In genomic region chr2:6872412-6872811, GRCh38 we compare ENCODE assay signal across 11 cellular contexts. TPM values are rescaled to one million over a fixed set of nuclear protein-coding genes. Genes with fewer than 3 reads are reported as not detected.
DNase-seq lines count a peak whose midpoint lies in the region; ATAC-seq lines count a peak whose summit lies in the region.
"Had no signal": no experiment of that assay in that cellular context is flagged by ENCODE, and none has a peak within 500 bp of the region (broad histone marks: within the 10 kb centered on the region; RNA-seq: fewer than 3 reads in every experiment).

No MANE protein-coding gene starts in this region.

- peaks cover 6% of the 10 kb centered on the region for H3K9me3 Mint-ChIP-seq in activated T-helper 2 cell treated with anti-CD3 and anti-CD28 coated beads, Interferon-gamma antibody, Interleukin-2, Interleukin-4, amounts not matched to agents 10 μg/mL and 5 μg/mL and 100 μg/mL, durations not matched to agents 14 hours and 24 hours and 36 hours
- peaks cover 3% of the 10 kb centered on the region for H3K9me3 Mint-ChIP-seq in stimulated activated effector memory CD8-positive, alpha-beta T cell treated with anti-CD3 and anti-CD28 coated beads, Interleukin-12 subunit alpha, Interleukin-12 subunit beta, amount 100 ng/mL, for 72 hours

- intact Hi-C loops in activated T-helper 2 cell treated with anti-CD3 and anti-CD28 coated beads, Interferon-gamma antibody, Interleukin-2, Interleukin-4, amounts not matched to agents 10 μg/mL and 5 μg/mL and 100 μg/mL, durations not matched to agents 14 hours and 24 hours and 36 hours (cut with micrococcal nuclease), result no loop called here

- peaks cover 53% of the 10 kb centered on the region for H3K4me1 Mint-ChIP-seq in activated T-helper 2 cell treated with anti-CD3 and anti-CD28 coated beads, Interferon-gamma antibody, Interleukin-2, Interleukin-4, amounts not matched to agents 10 μg/mL and 5 μg/mL and 100 μg/mL, durations not matched to agents 14 hours and 24 hours and 36 hours (ENCODE audit: low read depth)
- H3K4me1 Mint-ChIP-seq in stimulated activated effector memory CD8-positive, alpha-beta T cell treated with anti-CD3 and anti-CD28 coated beads, Interleukin-12 subunit alpha, Interleukin-12 subunit beta, amount 100 ng/mL, for 72 hours, result peaks cover 3% of the 10 kb centered on the region

- H3K27ac Mint-ChIP-seq in activated T-helper 2 cell treated with anti-CD3 and anti-CD28 coated beads, Interferon-gamma antibody, Interleukin-2, Interleukin-4, amounts not matched to agents 10 μg/mL and 5 μg/mL and 100 μg/mL, durations not matched to agents 14 hours and 24 hours and 36 hours, result peak overlapping the region; percentile 31
- no peak overlapping the region for H3K27ac Mint-ChIP-seq in stimulated activated effector memory CD8-positive, alpha-beta T cell treated with anti-CD3 and anti-CD28 coated beads, Interleukin-12 subunit alpha, Interleukin-12 subunit beta, amount 100 ng/mL, for 72 hours

- DNase-seq in SIG-M5 treated with dmso at 0.1 percent for 504 hours (lab: John Stamatoyannopoulos, UW; ENCODE audit: unreplicated experiment) (peak; percentile 13), SIG-M5 (lab: John Stamatoyannopoulos, UW) (no peak), dedifferentiated amniotic fluid mesenchymal stem cell (ENCODE audit: extremely low spot score) (no peak), NCI-H1105 (lab: John Stamatoyannopoulos, UW) (no peak)
- DNase-seq in activated T-helper 2 cell treated with anti-CD3 and anti-CD28 coated beads, Interferon-gamma antibody, Interleukin-2, Interleukin-4, amounts not matched to agents 10 μg/mL and 5 μg/mL and 100 μg/mL, durations not matched to agents 14 hours and 24 hours and 36 hours (ENCODE audit: low spot score), result no peak
- no peak for DNase-seq in stimulated activated effector memory CD8-positive, alpha-beta T cell treated with anti-CD3 and anti-CD28 coated beads, Interleukin-12 subunit alpha, Interleukin-12 subunit beta, amount 100 ng/mL, for 72 hours (ENCODE audit: low spot score in 2 of 2)
- DNase-seq: colonic mucosa; NCI-H1436; NK-92 treated with Interleukin-12 subunit alpha and Interleukin-12 subunit beta, amount 100 ng/mL, for 24 hours had no signal

- peak; percentile 62 for ATAC-seq in GM19463 (IDR thresholded peaks at IDR 0.05; ENCODE audit: unreplicated experiment)
- ATAC-seq in HG03378 (IDR thresholded peaks at IDR 0.05; ENCODE audit: unreplicated experiment), result peak; percentile 66
- ATAC-seq in stimulated activated effector memory CD8-positive, alpha-beta T cell treated with anti-CD3 and anti-CD28 coated beads, Interleukin-12 subunit alpha, Interleukin-12 subunit beta, amount 100 ng/mL, for 72 hours, result no peak

- no peak overlapping the region for H3K4me3 Mint-ChIP-seq in activated T-helper 2 cell treated with anti-CD3 and anti-CD28 coated beads, Interferon-gamma antibody, Interleukin-2, Interleukin-4, amounts not matched to agents 10 μg/mL and 5 μg/mL and 100 μg/mL, durations not matched to agents 14 hours and 24 hours and 36 hours (ENCODE audit: low read depth)
- H3K4me3 Mint-ChIP-seq in stimulated activated effector memory CD8-positive, alpha-beta T cell treated with anti-CD3 and anti-CD28 coated beads, Interleukin-12 subunit alpha, Interleukin-12 subunit beta, amount 100 ng/mL, for 72 hours, result no peak overlapping the region

- peaks cover 3% of the 10 kb centered on the region for H3K27me3 Mint-ChIP-seq in activated T-helper 2 cell treated with anti-CD3 and anti-CD28 coated beads, Interferon-gamma antibody, Interleukin-2, Interleukin-4, amounts not matched to agents 10 μg/mL and 5 μg/mL and 100 μg/mL, durations not matched to agents 14 hours and 24 hours and 36 hours (ENCODE audit: low read depth)

- H3K36me3 Mint-ChIP-seq in activated T-helper 2 cell treated with anti-CD3 and anti-CD28 coated beads, Interferon-gamma antibody, Interleukin-2, Interleukin-4, amounts not matched to agents 10 μg/mL and 5 μg/mL and 100 μg/mL, durations not matched to agents 14 hours and 24 hours and 36 hours (ENCODE audit: low read depth), result peaks cover 15% of the 10 kb centered on the region
- no peaks in the 10 kb centered on the region for H3K36me3 Mint-ChIP-seq in stimulated activated effector memory CD8-positive, alpha-beta T cell treated with anti-CD3 and anti-CD28 coated beads, Interleukin-12 subunit alpha, Interleukin-12 subunit beta, amount 100 ng/mL, for 72 hours

RNA-seq across cellular contexts. Expression of gene RSAD2, which starts 5.2 kb away (rescaled TPM):
- total RNA-seq in activated T-helper 2 cell treated with anti-CD3 and anti-CD28 coated beads, Interferon-gamma antibody, Interleukin-2, Interleukin-4, amounts not matched to agents 10 μg/mL and 5 μg/mL and 100 μg/mL, durations not matched to agents 14 hours and 24 hours and 36 hours, result 2.0 and 2.2 TPM in 2 replicates

RNA-seq across cellular contexts. Expression of gene CMPK2, which starts 6.7 kb away (rescaled TPM):
- 2.8 and 2.9 TPM in 2 replicates for total RNA-seq in activated T-helper 2 cell treated with anti-CD3 and anti-CD28 coated beads, Interferon-gamma antibody, Interleukin-2, Interleukin-4, amounts not matched to agents 10 μg/mL and 5 μg/mL and 100 μg/mL, durations not matched to agents 14 hours and 24 hours and 36 hours

RNA-seq across cellular contexts. Expression of gene RNF144A, which starts 44.8 kb away (rescaled TPM):
- 19.9 and 20.0 TPM in 2 replicates for total RNA-seq in activated T-helper 2 cell treated with anti-CD3 and anti-CD28 coated beads, Interferon-gamma antibody, Interleukin-2, Interleukin-4, amounts not matched to agents 10 μg/mL and 5 μg/mL and 100 μg/mL, durations not matched to agents 14 hours and 24 hours and 36 hours
